In the genomic region with DNA sequence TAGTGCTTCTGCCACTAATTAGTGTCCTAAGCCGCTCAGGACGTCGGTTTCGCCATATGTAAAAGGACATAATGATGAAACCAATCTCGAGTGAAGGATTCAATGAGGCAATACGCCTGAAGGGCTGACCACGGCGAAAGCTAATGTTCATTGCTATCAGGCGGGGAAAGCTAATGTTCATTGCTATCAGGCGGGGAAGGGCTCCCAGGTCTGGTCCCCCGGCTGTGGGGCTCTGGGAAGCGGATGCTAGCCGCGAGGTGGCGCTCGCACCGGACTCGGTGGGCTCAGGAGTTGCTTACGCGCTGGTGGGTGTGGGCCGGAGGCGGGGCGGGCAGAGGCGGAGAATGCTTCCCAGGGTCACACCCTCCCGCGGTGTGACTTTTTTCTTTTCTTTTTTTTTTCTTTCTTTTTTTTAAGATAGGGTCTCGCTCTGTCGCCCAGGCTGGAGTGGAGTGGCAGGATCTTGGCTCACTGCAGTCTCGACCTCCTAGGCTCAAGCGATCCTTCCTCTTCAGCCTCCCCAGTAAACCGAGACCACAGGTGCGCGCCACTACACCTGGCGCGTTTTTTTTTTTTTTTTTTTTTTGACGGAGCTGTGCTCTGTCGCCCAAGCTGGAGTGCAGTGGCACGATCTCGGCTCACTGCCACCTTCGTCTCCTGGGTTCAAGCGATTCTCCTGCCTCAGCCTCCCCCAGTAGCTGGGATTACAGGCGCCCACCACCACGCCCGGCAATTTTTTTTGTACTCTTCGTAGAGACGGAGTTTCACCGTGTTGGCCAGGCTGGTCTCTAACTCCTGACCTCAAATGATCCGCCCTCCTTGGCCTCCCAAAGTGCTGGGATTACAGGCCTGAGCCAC, we compare ENCODE assay signal across 8 cellular contexts. TPM values are rescaled to one million over a fixed set of nuclear protein-coding genes. Genes with fewer than 3 reads are reported as not detected.
A peak's percentile ranks its signal among the peaks of the same experiment; 100 is the strongest.
DNase-seq lines count a peak whose midpoint lies in the region; ATAC-seq and TF ChIP-seq lines count a peak whose summit lies in the region.

No MANE protein-coding gene starts in this region.

- TF ChIP-seq CTCF in DND-41 (IDR thresholded peaks at IDR 0.05; ENCODE audit: borderline replicate concordance, extremely low read depth, low read length, poor library complexity, severe bottlenecking) (peak; percentile 63), chondrocyte (IDR thresholded peaks at IDR 0.05) (peak; percentile 91)

- H3K36me3 Mint-ChIP-seq in activated CD4-positive, alpha-beta T cell treated with anti-CD3 and anti-CD28 coated beads for 36 hours (ENCODE audit: low read depth): no peaks in the 10 kb centered on the region
- H3K36me3 Mint-ChIP-seq in chondrocyte (ENCODE audit: low read depth): no peaks in the 10 kb centered on the region

- H3K27ac ChIP-seq in DND-41 (ENCODE audit: low read length): no peak overlapping the region

- POLR2A ChIA-PET in activated CD4-positive, alpha-beta T cell treated with anti-CD3 and anti-CD28 coated beads for 36 hours (lab: Charles Lee): no interaction called here

- peak overlapping the region; percentile 55 for H3K4me3 Mint-ChIP-seq in activated CD4-positive, alpha-beta T cell treated with anti-CD3 and anti-CD28 coated beads for 36 hours
- H3K4me3 Mint-ChIP-seq in chondrocyte (ENCODE audit: unreplicated experiment): peak overlapping the region; percentile 67

- no peak overlapping the region for H3K4me3 ChIP-seq in DND-41 (ENCODE audit: low read depth in 1 of 2, low read length in 2 of 2)

- H3K79me2 ChIP-seq in DND-41 (ENCODE audit: insufficient read depth, low read length): no peaks in the 10 kb centered on the region

- H2AFZ ChIP-seq in DND-41 (ENCODE audit: low read depth, low read length): no peak overlapping the region

- peak; percentile 90 for ATAC-seq in DND-41 (ENCODE audit: insufficient read depth, low read depth)
- ATAC-seq in HG02981 (IDR thresholded peaks at IDR 0.05; ENCODE audit: unreplicated experiment): peak; percentile 52
- peak; percentile 97 for ATAC-seq in activated CD4-positive, alpha-beta T cell treated with anti-CD3 and anti-CD28 coated beads for 36 hours
- peak; percentile 97 for ATAC-seq in left colon
- ATAC-seq in HG03460 (IDR thresholded peaks at IDR 0.05; ENCODE audit: unreplicated experiment): no peak

- H3K9me3 Mint-ChIP-seq in activated CD4-positive, alpha-beta T cell treated with anti-CD3 and anti-CD28 coated beads for 36 hours (ENCODE audit: low read depth): no peaks in the 10 kb centered on the region
- no peaks in the 10 kb centered on the region for H3K9me3 Mint-ChIP-seq in chondrocyte (ENCODE audit: low read depth)

- no peaks in the 10 kb centered on the region for H3K9me3 ChIP-seq in DND-41 (ENCODE audit: insufficient read depth, low read length, severe bottlenecking)

- DNase-seq in DND-41 (peak; percentile 72), NCI-H345 (lab: John Stamatoyannopoulos, UW) (peak; percentile 84), chondrocyte (ENCODE audit: low spot score) (no peak), left colon (peak; percentile 89 to 95)
- peak; percentile 95 for DNase-seq in activated CD4-positive, alpha-beta T cell treated with anti-CD3 and anti-CD28 coated beads for 36 hours
- DNase-seq in stimulated activated CD4-positive, alpha-beta T cell treated with anti-CD3 and anti-CD28 coated beads, Interleukin-2, amount 100 ng/mL, for 4 hours (ENCODE audit: low read depth): peak; percentile 84

- no peak overlapping the region for H3K9ac ChIP-seq in DND-41 (ENCODE audit: low read depth, low read length)

- no peaks in the 10 kb centered on the region; the same call in 1 of the 2 replicates for H4K20me1 ChIP-seq in DND-41 (ENCODE audit: insufficient read depth, low read length)

- intact Hi-C loops in activated CD4-positive, alpha-beta T cell treated with anti-CD3 and anti-CD28 coated beads for 36 hours (cut with DNase I, micrococcal nuclease): loop anchor here (1.0 to 5.0 kb wide), 5 partner anchors 28 to 70 kb away; a partner anchor contains a TSS
- intact Hi-C loops in left colon (cut with DNase I, micrococcal nuclease): no loop called here

- H3K27me3 Mint-ChIP-seq in activated CD4-positive, alpha-beta T cell treated with anti-CD3 and anti-CD28 coated beads for 36 hours: peaks cover 39% of the 10 kb centered on the region
- H3K27me3 Mint-ChIP-seq in chondrocyte (ENCODE audit: low read depth): no peaks in the 10 kb centered on the region

- no peaks in the 10 kb centered on the region for H3K27me3 ChIP-seq in DND-41 (ENCODE audit: insufficient read depth, low read length, poor library complexity)

- H3K4me1 ChIP-seq in DND-41 (ENCODE audit: insufficient read depth, low read length): peaks cover 3% of the 10 kb centered on the region; the same call in 1 of the 2 replicates

- no peak overlapping the region for H3K27ac Mint-ChIP-seq in activated CD4-positive, alpha-beta T cell treated with anti-CD3 and anti-CD28 coated beads for 36 hours
- H3K27ac Mint-ChIP-seq in chondrocyte (ENCODE audit: unreplicated experiment): no peak overlapping the region

- peaks cover 14% of the 10 kb centered on the region for H3K4me1 Mint-ChIP-seq in activated CD4-positive, alpha-beta T cell treated with anti-CD3 and anti-CD28 coated beads for 36 hours
- peaks cover 42% of the 10 kb centered on the region for H3K4me1 Mint-ChIP-seq in chondrocyte (ENCODE audit: low read depth)

- H3K36me3 ChIP-seq in DND-41 (ENCODE audit: insufficient read depth, low read length): no peaks in the 10 kb centered on the region

- CTCF ChIA-PET in activated CD4-positive, alpha-beta T cell treated with anti-CD3 and anti-CD28 coated beads for 36 hours (lab: Charles Lee): interaction anchor here (0.6 to 5.3 kb wide), 28 partner anchors 9 to 1126 kb away, joined by 3 to 76 read pairs (median 4); a partner anchor contains a TSS

- no peak overlapping the region for H3K4me2 ChIP-seq in DND-41 (ENCODE audit: insufficient read depth, low read length)

RNA-seq across cellular contexts. Expression of a gene that starts 1.1 kb away (rescaled TPM):
- total RNA-seq in activated CD4-positive, alpha-beta T cell treated with anti-CD3 and anti-CD28 coated beads for 36 hours: not detected
- 1.4 to 13.7 TPM (median 9.9 TPM) in 3 replicates for total RNA-seq in chondrocyte
- 1 to 10 TPM; 2.0 to 2.9 TPM for total RNA-seq in left colon

RNA-seq across cellular contexts. Expression of a gene that starts 28.0 kb away (rescaled TPM):
- total RNA-seq in activated CD4-positive, alpha-beta T cell treated with anti-CD3 and anti-CD28 coated beads for 36 hours: not detected
- total RNA-seq in chondrocyte: not detected in 3 replicates
- not detected for total RNA-seq in left colon

RNA-seq across cellular contexts. Expression of a gene that starts 31.8 kb away (rescaled TPM):
- total RNA-seq in activated CD4-positive, alpha-beta T cell treated with anti-CD3 and anti-CD28 coated beads for 36 hours: 1 to 10 TPM; 4.4 to 6.1 TPM
- not detected in 3 replicates for total RNA-seq in chondrocyte
- under 1 TPM in 1 of 2 donors, not detected in 1; 0.95 TPM for total RNA-seq in left colon

RNA-seq across cellular contexts. Expression of a gene that starts 33.5 kb away (rescaled TPM):
- total RNA-seq in activated CD4-positive, alpha-beta T cell treated with anti-CD3 and anti-CD28 coated beads for 36 hours: under 1 TPM; 0.14 to 0.18 TPM
- total RNA-seq in chondrocyte: not detected in 3 replicates
- total RNA-seq in left colon: not detected

Comparison
In these comparisons a context has a peak if more than half of its experiments do, and no peak if none do; other contexts are left out.
1. intact Hi-C loops: an anchor here in activated CD4-positive, alpha-beta T cell treated with anti-CD3 and anti-CD28 coated beads for 36 hours (1.0 to 5.0 kb wide); none called in left colon.